8 cellular contexts compared by ENCODE assay signal in the genomic region with DNA sequence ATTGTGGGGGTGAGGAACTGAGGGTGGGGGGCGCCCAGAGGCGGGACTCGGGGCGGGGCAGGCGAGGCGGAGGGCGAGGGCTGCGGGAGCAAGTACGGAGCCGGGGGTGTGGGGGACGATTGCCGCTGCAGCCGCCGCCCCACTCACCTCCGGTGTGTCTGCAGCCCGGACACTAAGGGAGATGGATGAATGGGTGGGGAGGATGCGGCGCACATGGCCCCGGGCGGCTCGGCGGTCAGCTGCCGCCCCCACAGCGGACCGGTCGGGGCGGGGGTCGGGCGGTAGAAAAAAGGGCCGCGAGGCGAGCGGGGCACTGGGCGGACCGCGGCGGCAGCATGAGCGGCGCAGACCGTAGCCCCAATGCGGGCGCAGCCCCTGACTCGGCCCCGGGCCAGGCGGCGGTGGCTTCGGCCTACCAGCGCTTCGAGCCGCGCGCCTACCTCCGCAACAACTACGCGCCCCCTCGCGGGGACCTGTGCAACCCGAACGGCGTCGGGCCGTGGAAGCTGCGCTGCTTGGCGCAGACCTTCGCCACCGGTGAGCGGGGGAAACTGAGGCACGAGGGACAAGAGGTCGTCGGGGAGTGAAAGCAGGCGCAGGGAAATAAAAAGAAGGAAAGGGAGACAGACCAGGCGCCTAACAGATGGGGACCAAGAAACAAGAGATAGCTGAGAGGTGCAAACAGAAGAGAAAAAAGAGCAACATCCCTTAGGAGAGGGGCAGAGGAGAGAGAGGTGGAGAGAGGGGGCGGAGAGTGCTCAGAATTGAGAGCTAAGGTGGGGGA. TPM values are rescaled to one million over a fixed set of nuclear protein-coding genes. Genes with fewer than 3 reads are reported as not detected.
DNase-seq lines count a peak whose midpoint lies in the region; ATAC-seq and TF ChIP-seq lines count a peak whose summit lies in the region.

A gene with protein sequence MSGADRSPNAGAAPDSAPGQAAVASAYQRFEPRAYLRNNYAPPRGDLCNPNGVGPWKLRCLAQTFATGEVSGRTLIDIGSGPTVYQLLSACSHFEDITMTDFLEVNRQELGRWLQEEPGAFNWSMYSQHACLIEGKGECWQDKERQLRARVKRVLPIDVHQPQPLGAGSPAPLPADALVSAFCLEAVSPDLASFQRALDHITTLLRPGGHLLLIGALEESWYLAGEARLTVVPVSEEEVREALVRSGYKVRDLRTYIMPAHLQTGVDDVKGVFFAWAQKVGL (plus strand): TSS at position 313 of the 784 bp plus-strand sequence. CDS start 23 bp downstream, at position 336.

- H3K4me3 ChIP-seq in HFF-Myc (replicated peaks; ENCODE audit: low read depth, low read length) (peak within 1 kb of the TSS; percentile 24; the same call in 1 of the 2 replicates), prostate gland (peak within 1 kb of the TSS; percentile 27 to 28), vagina (peak within 1 kb of the TSS; percentile 43 to 49)

- H3K27ac Mint-ChIP-seq in activated naive CD8-positive, alpha-beta T cell = no peak within 1 kb of the TSS

- peaks cover 16% of the 10 kb centered on the region for H3K4me1 Mint-ChIP-seq in activated naive CD8-positive, alpha-beta T cell (ENCODE audit: low read depth)

- intact Hi-C loops in Right ventricle myocardium superior (cut with DNase I) = no loop called here
- intact Hi-C loops in prostate gland (cut with DNase I) = no loop called here
- intact Hi-C loops in vagina (cut with DNase I) = loop anchor here (5.0 kb wide), 1 partner anchor 36 kb away; no protein-coding TSS in a partner anchor

- ATAC-seq in Right ventricle myocardium superior (ENCODE audit: poor library complexity) = peak; percentile 11
- ATAC-seq in GM18520 (IDR thresholded peaks at IDR 0.05; ENCODE audit: unreplicated experiment) = no peak

- no peaks in the 10 kb centered on the region for H3K27me3 ChIP-seq in prostate gland (replicated peaks; ENCODE audit: insufficient read depth)
- H3K27me3 ChIP-seq in vagina = no peaks in the 10 kb centered on the region

- peak; percentile 11 for TF ChIP-seq POLR2A in prostate gland (IDR thresholded peaks at IDR 0.05)
- no peak for TF ChIP-seq POLR2A in vagina (IDR thresholded peaks at IDR 0.05)

- no peaks in the 10 kb centered on the region for H3K36me3 Mint-ChIP-seq in activated naive CD8-positive, alpha-beta T cell

- H3K4me1 ChIP-seq in prostate gland (replicated peaks) (peaks cover 2% of the 10 kb centered on the region), vagina (peaks cover 58% of the 10 kb centered on the region)

- no peaks in the 10 kb centered on the region for H3K9me3 Mint-ChIP-seq in activated naive CD8-positive, alpha-beta T cell (ENCODE audit: low read depth)

- H3K27me3 Mint-ChIP-seq in activated naive CD8-positive, alpha-beta T cell = peaks cover 2% of the 10 kb centered on the region

- TF ChIP-seq CTCF in HFF-Myc (IDR thresholded peaks at IDR 0.05; ENCODE audit: low read depth, low read length, missing control alignments) = peak; percentile 71
- TF ChIP-seq CTCF in prostate gland (IDR thresholded peaks at IDR 0.05) = peak in 3 of 4 experiments; percentile 56 to 82 (median 81)
- TF ChIP-seq CTCF in vagina (IDR thresholded peaks at IDR 0.05) = peak in 2 of 3 experiments; percentile 15 to 49

- in situ Hi-C loops in SK-MEL-5 (cut with HindIII; ENCODE audit: low pct_unique_long_range_greater_than_20kb, low sequenced_read_pairs) = no loop called here

- no peaks in the 10 kb centered on the region for H3K36me3 ChIP-seq in prostate gland
- H3K36me3 ChIP-seq in vagina = no peaks in the 10 kb centered on the region

- H3K27ac ChIP-seq in prostate gland = no peak within 1 kb of the TSS
- H3K27ac ChIP-seq in vagina = peak within 1 kb of the TSS; percentile 7

- H3K4me3 Mint-ChIP-seq in activated naive CD8-positive, alpha-beta T cell = peak within 1 kb of the TSS; percentile 73

- H3K9me3 ChIP-seq in prostate gland (no peaks in the 10 kb centered on the region), vagina (no peaks in the 10 kb centered on the region)

- peak; percentile 80 for DNase-seq in AG20443 (ENCODE audit: low spot score)
- no peak for DNase-seq in HFF-Myc (ENCODE audit: extremely low read depth, low read depth)
- peak; percentile 33 for DNase-seq in SK-MEL-5 (ENCODE audit: low read depth, low spot score)
- DNase-seq in Right ventricle myocardium superior = peak; percentile 88
- DNase-seq in prostate gland (ENCODE audit: low spot score) = peak; percentile 72
- no peak for DNase-seq in vagina (ENCODE audit: extremely low spot score in 2 of 2)

- 3% methylated on average over 73 of the region's 73 CpGs for WGBS in prostate gland

RNA-seq across cellular contexts. Expression of the gene that starts here (rescaled TPM):
- total RNA-seq in SK-MEL-5 (2014; rRNA removed; shearing (Covaris generic)) = not detected in 2 replicates
- not detected in 2 replicates for polyA plus RNA-seq in SK-MEL-5 (2015; cell fraction: cytosol; rRNA removed)
- polyA plus RNA-seq in SK-MEL-5 (2015; cell fraction: nucleus; rRNA removed) = not detected in 2 replicates
- total RNA-seq in Right ventricle myocardium superior (7.1 TPM), prostate gland (1 to 10 TPM; 2.7 to 5.8 TPM), vagina (5.6 TPM)

Comparison
In these comparisons a context has a peak if more than half of its experiments do, and no peak if none do; other contexts are left out.
1. Peak in DNase-seq in SK-MEL-5; RNA of the gene not detected or under 1 TPM.
2. DNase-seq: peak in AG20443 (single experiment), Right ventricle myocardium superior (single experiment) and prostate gland (single experiment); none in HFF-Myc (single experiment) and vagina (0 of 2).
3. Peak in every context shown above with its lines, with median percentiles within 50 percentile points of each other: H3K4me3 ChIP-seq and CTCF ChIP-seq.